ENCODE assay signal across 1 cellular context in the genomic region with DNA sequence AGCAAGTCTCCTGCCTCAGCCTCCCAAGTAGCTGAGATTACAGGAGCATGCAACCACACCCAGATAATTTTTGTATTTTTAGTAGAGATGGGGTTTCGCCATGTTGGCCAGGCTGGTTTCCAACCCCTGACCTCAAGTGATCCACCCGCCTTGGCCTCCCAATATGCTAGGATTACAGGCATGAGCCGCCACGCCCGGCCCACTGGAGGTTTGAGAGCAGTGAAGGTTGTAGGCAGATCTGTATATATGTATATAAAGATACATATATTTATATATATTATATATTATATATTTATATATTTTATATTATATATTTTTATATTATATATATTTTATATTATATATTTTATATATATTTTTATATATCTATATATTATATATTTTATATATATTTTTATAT.
TF ChIP-seq lines count a peak whose summit lies in the region.

No MANE protein-coding gene starts in this region.

TF ChIP-seq in GM23338, 12 proteins besides CTCF, POLR2A, EP300 and RAD21:
- TF ChIP-seq EZH2phosphoT487 (IDR thresholded peaks at IDR 0.05; ENCODE audit: unreplicated experiment) (no peak), ZNF331 (CRISPR knock-in tag; IDR thresholded peaks at IDR 0.05; ENCODE audit: low read depth) (no peak), JUNB (IDR thresholded peaks at IDR 0.05; ENCODE audit: unreplicated experiment) (no peak), NANOG (IDR thresholded peaks at IDR 0.05; ENCODE audit: borderline replicate concordance) (no peak)
- TF ChIP-seq, protein P1, sequence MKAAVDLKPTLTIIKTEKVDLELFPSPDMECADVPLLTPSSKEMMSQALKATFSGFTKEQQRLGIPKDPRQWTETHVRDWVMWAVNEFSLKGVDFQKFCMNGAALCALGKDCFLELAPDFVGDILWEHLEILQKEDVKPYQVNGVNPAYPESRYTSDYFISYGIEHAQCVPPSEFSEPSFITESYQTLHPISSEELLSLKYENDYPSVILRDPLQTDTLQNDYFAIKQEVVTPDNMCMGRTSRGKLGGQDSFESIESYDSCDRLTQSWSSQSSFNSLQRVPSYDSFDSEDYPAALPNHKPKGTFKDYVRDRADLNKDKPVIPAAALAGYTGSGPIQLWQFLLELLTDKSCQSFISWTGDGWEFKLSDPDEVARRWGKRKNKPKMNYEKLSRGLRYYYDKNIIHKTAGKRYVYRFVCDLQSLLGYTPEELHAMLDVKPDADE (IDR thresholded peaks at IDR 0.05) = no peak
- TF ChIP-seq, protein P2, sequence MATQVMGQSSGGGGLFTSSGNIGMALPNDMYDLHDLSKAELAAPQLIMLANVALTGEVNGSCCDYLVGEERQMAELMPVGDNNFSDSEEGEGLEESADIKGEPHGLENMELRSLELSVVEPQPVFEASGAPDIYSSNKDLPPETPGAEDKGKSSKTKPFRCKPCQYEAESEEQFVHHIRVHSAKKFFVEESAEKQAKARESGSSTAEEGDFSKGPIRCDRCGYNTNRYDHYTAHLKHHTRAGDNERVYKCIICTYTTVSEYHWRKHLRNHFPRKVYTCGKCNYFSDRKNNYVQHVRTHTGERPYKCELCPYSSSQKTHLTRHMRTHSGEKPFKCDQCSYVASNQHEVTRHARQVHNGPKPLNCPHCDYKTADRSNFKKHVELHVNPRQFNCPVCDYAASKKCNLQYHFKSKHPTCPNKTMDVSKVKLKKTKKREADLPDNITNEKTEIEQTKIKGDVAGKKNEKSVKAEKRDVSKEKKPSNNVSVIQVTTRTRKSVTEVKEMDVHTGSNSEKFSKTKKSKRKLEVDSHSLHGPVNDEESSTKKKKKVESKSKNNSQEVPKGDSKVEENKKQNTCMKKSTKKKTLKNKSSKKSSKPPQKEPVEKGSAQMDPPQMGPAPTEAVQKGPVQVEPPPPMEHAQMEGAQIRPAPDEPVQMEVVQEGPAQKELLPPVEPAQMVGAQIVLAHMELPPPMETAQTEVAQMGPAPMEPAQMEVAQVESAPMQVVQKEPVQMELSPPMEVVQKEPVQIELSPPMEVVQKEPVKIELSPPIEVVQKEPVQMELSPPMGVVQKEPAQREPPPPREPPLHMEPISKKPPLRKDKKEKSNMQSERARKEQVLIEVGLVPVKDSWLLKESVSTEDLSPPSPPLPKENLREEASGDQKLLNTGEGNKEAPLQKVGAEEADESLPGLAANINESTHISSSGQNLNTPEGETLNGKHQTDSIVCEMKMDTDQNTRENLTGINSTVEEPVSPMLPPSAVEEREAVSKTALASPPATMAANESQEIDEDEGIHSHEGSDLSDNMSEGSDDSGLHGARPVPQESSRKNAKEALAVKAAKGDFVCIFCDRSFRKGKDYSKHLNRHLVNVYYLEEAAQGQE (IDR thresholded peaks at IDR 0.05; ENCODE audit: unreplicated experiment) = no peak
- TF ChIP-seq, protein P3, sequence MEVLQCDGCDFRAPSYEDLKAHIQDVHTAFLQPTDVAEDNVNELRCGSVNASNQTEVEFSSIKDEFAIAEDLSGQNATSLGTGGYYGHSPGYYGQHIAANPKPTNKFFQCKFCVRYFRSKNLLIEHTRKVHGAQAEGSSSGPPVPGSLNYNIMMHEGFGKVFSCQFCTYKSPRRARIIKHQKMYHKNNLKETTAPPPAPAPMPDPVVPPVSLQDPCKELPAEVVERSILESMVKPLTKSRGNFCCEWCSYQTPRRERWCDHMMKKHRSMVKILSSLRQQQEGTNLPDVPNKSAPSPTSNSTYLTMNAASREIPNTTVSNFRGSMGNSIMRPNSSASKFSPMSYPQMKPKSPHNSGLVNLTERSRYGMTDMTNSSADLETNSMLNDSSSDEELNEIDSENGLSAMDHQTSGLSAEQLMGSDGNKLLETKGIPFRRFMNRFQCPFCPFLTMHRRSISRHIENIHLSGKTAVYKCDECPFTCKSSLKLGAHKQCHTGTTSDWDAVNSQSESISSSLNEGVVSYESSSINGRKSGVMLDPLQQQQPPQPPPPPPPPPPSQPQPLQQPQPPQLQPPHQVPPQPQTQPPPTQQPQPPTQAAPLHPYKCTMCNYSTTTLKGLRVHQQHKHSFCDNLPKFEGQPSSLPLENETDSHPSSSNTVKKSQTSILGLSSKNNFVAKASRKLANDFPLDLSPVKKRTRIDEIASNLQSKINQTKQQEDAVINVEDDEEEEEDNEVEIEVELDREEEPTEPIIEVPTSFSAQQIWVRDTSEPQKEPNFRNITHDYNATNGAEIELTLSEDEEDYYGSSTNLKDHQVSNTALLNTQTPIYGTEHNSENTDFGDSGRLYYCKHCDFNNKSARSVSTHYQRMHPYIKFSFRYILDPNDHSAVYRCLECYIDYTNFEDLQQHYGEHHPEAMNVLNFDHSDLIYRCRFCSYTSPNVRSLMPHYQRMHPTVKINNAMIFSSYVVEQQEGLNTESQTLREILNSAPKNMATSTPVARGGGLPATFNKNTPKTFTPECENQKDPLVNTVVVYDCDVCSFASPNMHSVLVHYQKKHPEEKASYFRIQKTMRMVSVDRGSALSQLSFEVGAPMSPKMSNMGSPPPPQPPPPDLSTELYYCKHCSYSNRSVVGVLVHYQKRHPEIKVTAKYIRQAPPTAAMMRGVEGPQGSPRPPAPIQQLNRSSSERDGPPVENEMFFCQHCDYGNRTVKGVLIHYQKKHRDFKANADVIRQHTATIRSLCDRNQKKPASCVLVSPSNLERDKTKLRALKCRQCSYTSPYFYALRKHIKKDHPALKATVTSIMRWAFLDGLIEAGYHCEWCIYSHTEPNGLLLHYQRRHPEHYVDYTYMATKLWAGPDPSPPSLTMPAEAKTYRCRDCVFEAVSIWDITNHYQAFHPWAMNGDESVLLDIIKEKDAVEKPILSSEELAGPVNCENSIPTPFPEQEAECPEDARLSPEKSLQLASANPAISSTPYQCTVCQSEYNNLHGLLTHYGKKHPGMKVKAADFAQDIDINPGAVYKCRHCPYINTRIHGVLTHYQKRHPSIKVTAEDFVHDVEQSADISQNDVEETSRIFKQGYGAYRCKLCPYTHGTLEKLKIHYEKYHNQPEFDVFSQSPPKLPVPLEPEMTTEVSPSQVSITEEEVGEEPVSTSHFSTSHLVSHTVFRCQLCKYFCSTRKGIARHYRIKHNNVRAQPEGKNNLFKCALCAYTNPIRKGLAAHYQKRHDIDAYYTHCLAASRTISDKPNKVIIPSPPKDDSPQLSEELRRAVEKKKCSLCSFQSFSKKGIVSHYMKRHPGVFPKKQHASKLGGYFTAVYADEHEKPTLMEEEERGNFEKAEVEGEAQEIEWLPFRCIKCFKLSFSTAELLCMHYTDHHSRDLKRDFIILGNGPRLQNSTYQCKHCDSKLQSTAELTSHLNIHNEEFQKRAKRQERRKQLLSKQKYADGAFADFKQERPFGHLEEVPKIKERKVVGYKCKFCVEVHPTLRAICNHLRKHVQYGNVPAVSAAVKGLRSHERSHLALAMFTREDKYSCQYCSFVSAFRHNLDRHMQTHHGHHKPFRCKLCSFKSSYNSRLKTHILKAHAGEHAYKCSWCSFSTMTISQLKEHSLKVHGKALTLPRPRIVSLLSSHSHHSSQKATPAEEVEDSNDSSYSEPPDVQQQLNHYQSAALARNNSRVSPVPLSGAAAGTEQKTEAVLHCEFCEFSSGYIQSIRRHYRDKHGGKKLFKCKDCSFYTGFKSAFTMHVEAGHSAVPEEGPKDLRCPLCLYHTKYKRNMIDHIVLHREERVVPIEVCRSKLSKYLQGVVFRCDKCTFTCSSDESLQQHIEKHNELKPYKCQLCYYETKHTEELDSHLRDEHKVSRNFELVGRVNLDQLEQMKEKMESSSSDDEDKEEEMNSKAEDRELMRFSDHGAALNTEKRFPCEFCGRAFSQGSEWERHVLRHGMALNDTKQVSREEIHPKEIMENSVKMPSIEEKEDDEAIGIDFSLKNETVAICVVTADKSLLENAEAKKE (CRISPR knock-in tag; IDR thresholded peaks at IDR 0.05) = no peak
